Comparison of ENCODE assay signal across 22 cellular contexts in genomic region chr7:93773446-93773845, GRCh38.
"Had no signal": no experiment of that assay in that cellular context is flagged by ENCODE, and none has a peak within 500 bp of the region (broad histone marks: within the 10 kb centered on the region; RNA-seq: fewer than 3 reads in every experiment).

No MANE protein-coding gene starts in this region.

- H3K27ac Mint-ChIP-seq: dendritic cell treated with granulocyte-macrophage colony-stimulating factor and Interleukin-4, amounts not matched to agents 40 ng/mL and 50 ng/mL, for 4 days; effector memory CD8-positive, alpha-beta T cell; endodermal cell had no signal

- DNase-seq: colonic mucosa; cortex of kidney; dermis blood vessel endothelial cell; dorsolateral prefrontal cortex; effector CD4-positive, alpha-beta T cell; effector CD8-positive, alpha-beta T cell; effector memory CD4-positive, alpha-beta T cell; effector memory CD8-positive, alpha-beta T cell; endodermal cell; erythroblast; esophagus squamous epithelium; foreskin fibroblast; foreskin keratinocyte; gastrocnemius medialis; glutamatergic neuron; head of caudate nucleus; heart left ventricle; heart right ventricle; hippocampal formation had no signal

- H3K27me3 Mint-ChIP-seq: dendritic cell treated with granulocyte-macrophage colony-stimulating factor and Interleukin-4, amounts not matched to agents 40 ng/mL and 50 ng/mL, for 4 days; effector memory CD8-positive, alpha-beta T cell had no signal

- H3K4me3 Mint-ChIP-seq: dendritic cell treated with granulocyte-macrophage colony-stimulating factor and Interleukin-4, amounts not matched to agents 40 ng/mL and 50 ng/mL, for 4 days; effector memory CD8-positive, alpha-beta T cell; endodermal cell had no signal

- ATAC-seq: effector memory CD8-positive, alpha-beta T cell; esophagus mucosa; foreskin keratinocyte; gastrocnemius medialis; gastroesophageal sphincter; heart left ventricle; heart right ventricle had no signal
